In the genomic region with DNA sequence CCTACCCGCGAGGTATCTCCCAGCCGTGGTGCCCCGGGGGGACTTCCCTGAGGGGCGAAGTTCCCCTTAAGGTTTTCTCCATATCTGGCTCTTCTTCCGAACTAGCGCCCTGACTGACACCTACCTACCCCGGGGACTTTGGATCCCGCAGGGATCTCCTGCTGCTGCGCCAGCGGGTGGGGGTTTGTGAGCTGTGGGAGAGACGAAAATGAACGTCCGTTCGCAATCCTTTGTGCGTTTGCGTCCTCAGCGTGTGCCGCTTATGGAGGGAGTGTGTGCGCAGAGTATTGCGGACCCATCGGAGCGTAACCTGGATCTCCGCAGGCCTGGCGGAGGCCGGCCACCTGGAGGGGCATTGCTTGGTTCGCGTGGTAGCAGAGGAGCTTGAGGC, we compare ENCODE assay signal across 8 cellular contexts. TPM values are rescaled to one million over a fixed set of nuclear protein-coding genes. Genes with fewer than 3 reads are reported as not detected.
A peak's percentile ranks its signal among the peaks of the same experiment; 100 is the strongest.
DNase-seq lines count a peak whose midpoint lies in the region; ATAC-seq, FAIRE-seq and TF ChIP-seq lines count a peak whose summit lies in the region.

No MANE protein-coding gene starts in this region.

- in situ Hi-C loops in ACHN (cut with HindIII; ENCODE audit: low pct_ligation_motif_present, low pct_unique_long_range_greater_than_20kb, low sequenced_read_pairs) (no loop called here), K562 (cut with MboI) (no loop called here)

- H3K36me3 ChIP-seq in OCI-LY1 (ENCODE audit: insufficient read depth, low read length), result peaks cover 35% of the 10 kb centered on the region
- H3K36me3 ChIP-seq in K562 (ENCODE audit: control insufficient read depth, insufficient read depth, low read length), result peaks cover 62% of the 10 kb centered on the region
- H3K36me3 ChIP-seq in iPS-20b (ENCODE audit: insufficient read depth, low read depth, low read length), result peaks cover 66% of the 10 kb centered on the region
- peaks cover 0 to 10% (median 4%) of the 10 kb centered on the region in 3 donors for H3K36me3 ChIP-seq in skeletal muscle tissue (ENCODE audit: control insufficient read depth in 3 of 3, insufficient read depth in 3 of 3, low read length in 3 of 3)

- intact Hi-C loops in K562 (cut with micrococcal nuclease), result loop anchor here (5.0 kb wide), 1 partner anchor 92 kb away; no protein-coding TSS in a partner anchor

- WGBS in K562 (ENCODE audit: insufficient coverage, low coverage, missing lambda C conversion rate), result under 1% methylated on average over 26 of the region's 28 CpGs

- H3K4me3 ChIP-seq in OCI-LY1 (ENCODE audit: low read depth, low read length, poor library complexity, severe bottlenecking) (peak overlapping the region; percentile 85), K562 (peak overlapping the region; percentile 89), iPS-20b (ENCODE audit: low read length) (peak overlapping the region; percentile 100), skeletal muscle tissue (ENCODE audit: low read length in 3 of 3) (peak overlapping the region; percentile 84 to 98 (median 90))

- CTCF ChIA-PET in K562 (lab: Yijun Ruan, JAX; ENCODE audit: low intra/inter-chr PET ratio), result interaction anchor here (1.3 kb wide), 1 partner anchor 18 kb away, joined by 3 read pairs; no protein-coding TSS in a partner anchor

- TF ChIP-seq EP300 in K562 (IDR thresholded peaks at IDR 0.05; ENCODE audit: low read length), result no peak

- H3K79me2 ChIP-seq in OCI-LY1 (ENCODE audit: insufficient read depth, low read length) (peaks cover 45% of the 10 kb centered on the region), K562 (ENCODE audit: control insufficient read depth, insufficient read depth, low read length) (peaks cover 52% of the 10 kb centered on the region)

- ATAC-seq in GM18502 (IDR thresholded peaks at IDR 0.05; ENCODE audit: poor library complexity, unreplicated experiment), result peak; percentile 17
- peak; percentile 35 for ATAC-seq in HG03175 (IDR thresholded peaks at IDR 0.05; ENCODE audit: unreplicated experiment)
- ATAC-seq in K562, result peak; percentile 75

- no peak for FAIRE-seq in K562 (lab: Jason Lieb, UNC)

- POLR2A ChIA-PET in K562 (lab: Yijun Ruan, JAX), result interaction anchor here (0.6 to 2.1 kb wide), 5 partner anchors 10 to 96 kb away, joined by 3 to 6 read pairs (median 5); no protein-coding TSS in a partner anchor

- peak overlapping the region; percentile 81 for H3K27ac ChIP-seq in OCI-LY1 (ENCODE audit: low read depth, low read length, poor library complexity, severe bottlenecking)
- peak overlapping the region; percentile 91 for H3K27ac ChIP-seq in K562 (ENCODE audit: extremely low read depth, low read depth, low read length)
- peak overlapping the region; percentile 95 for H3K27ac ChIP-seq in iPS-20b (ENCODE audit: low read length)
- peak overlapping the region; percentile 76 for H3K27ac ChIP-seq in skeletal muscle tissue (ENCODE audit: low read depth, low read length)

- no peak for TF ChIP-seq POLR2A in K562 (conservative IDR thresholded peaks at IDR 0.05)

- no peaks in the 10 kb centered on the region for H3F3A ChIP-seq in OCI-LY1 (ENCODE audit: insufficient read depth, low read length)

- DNase-seq in ACHN (peak; percentile 33), K562 (ENCODE audit: extremely low read depth in 1 of 4, low spot score in 3 of 4) (peak in 1 of 4 experiments; percentile 57), cerebellar nuclear complex (lab: John Stamatoyannopoulos, UW) (no peak)

- H3K9me3 ChIP-seq in OCI-LY1 (ENCODE audit: low read length) (no peaks in the 10 kb centered on the region; the same call in 1 of the 2 replicates), K562 (replicated peaks; ENCODE audit: control insufficient read depth, insufficient read depth, low read depth, low read length) (no peaks in the 10 kb centered on the region), iPS-20b (ENCODE audit: insufficient read depth, low read depth, low read length) (no peaks in the 10 kb centered on the region), skeletal muscle tissue (ENCODE audit: control insufficient read depth in 3 of 3, low read length in 3 of 3) (no peaks in the 10 kb centered on the region)

- H3K9ac ChIP-seq in OCI-LY1 (ENCODE audit: low read length) (peak overlapping the region; percentile 97), K562 (ENCODE audit: insufficient read depth in 1 of 2, low read depth in 2 of 2, low read length in 2 of 2) (peak overlapping the region; percentile 92 to 99), iPS-20b (ENCODE audit: low read depth, low read length) (peak overlapping the region; percentile 99), skeletal muscle tissue (ENCODE audit: low read depth in 1 of 3, low read length in 3 of 3) (peak overlapping the region; percentile 84 to 94 (median 86))

- TSS peak; percentile 59 for BruUV-seq in K562 (replicated peaks; lab: Mats Ljungman, UMichigan)

- H3K4me1 ChIP-seq in OCI-LY1 (ENCODE audit: insufficient read depth, low read length, severe bottlenecking) (peaks cover 22% of the 10 kb centered on the region), K562 (replicated peaks in 1 of 2; ENCODE audit: control insufficient read depth in 2 of 2, insufficient read depth in 2 of 2, low read length in 2 of 2) (peaks cover 19 to 32% of the 10 kb centered on the region in 2 experiments), iPS-20b (ENCODE audit: insufficient read depth, low read length) (peaks cover 23% of the 10 kb centered on the region), skeletal muscle tissue (ENCODE audit: control insufficient read depth in 3 of 3, insufficient read depth in 3 of 3, low read length in 3 of 3) (peaks cover 4 to 29% (median 5%) of the 10 kb centered on the region in 3 donors)

- no peaks in the 10 kb centered on the region for H3K9me1 ChIP-seq in K562 (ENCODE audit: control insufficient read depth, insufficient read depth, low read length)

- H3K4me2 ChIP-seq in OCI-LY1 (ENCODE audit: low read length) (peak overlapping the region; percentile 89), K562 (ENCODE audit: insufficient read depth, low read length) (peak overlapping the region; percentile 87)

- no peaks in the 10 kb centered on the region for H3K27me3 ChIP-seq in OCI-LY1 (ENCODE audit: insufficient read depth, low read length)
- no peaks in the 10 kb centered on the region for H3K27me3 ChIP-seq in K562 (ENCODE audit: control insufficient read depth in 2 of 2, insufficient read depth in 2 of 2, low read length in 2 of 2)
- H3K27me3 ChIP-seq in iPS-20b (ENCODE audit: insufficient read depth, low read length), result no peaks in the 10 kb centered on the region
- no peaks in the 10 kb centered on the region for H3K27me3 ChIP-seq in skeletal muscle tissue (ENCODE audit: control insufficient read depth in 3 of 3, insufficient read depth in 3 of 3, low read length in 3 of 3)

- H4K20me1 ChIP-seq in OCI-LY1 (ENCODE audit: insufficient read depth, low read length), result no peaks in the 10 kb centered on the region
- H4K20me1 ChIP-seq in K562 (replicated peaks; ENCODE audit: control insufficient read depth, insufficient read depth, low read length), result no peaks in the 10 kb centered on the region

- TF ChIP-seq CTCF in OCI-LY1 (IDR thresholded peaks at IDR 0.05; ENCODE audit: low read length), result no peak
- no peak for TF ChIP-seq CTCF in K562 (IDR thresholded peaks at IDR 0.05 in 2 of 3, conservative IDR thresholded peaks at IDR 0.05 in 1 of 3; ENCODE audit: insufficient read depth in 2 of 3, low read depth in 1 of 3, low read length in 3 of 3)

- H3K9me2 ChIP-seq in OCI-LY1 (ENCODE audit: low read depth, low read length), result no peaks in the 10 kb centered on the region

- TF ChIP-seq RAD21 in K562 (CRISPR knock-in tag; conservative IDR thresholded peaks at IDR 0.05 in 1 of 2, IDR thresholded peaks at IDR 0.05 in 1 of 2), result no peak

- H2AFZ ChIP-seq in OCI-LY1 (ENCODE audit: low read length) (no peak overlapping the region), K562 (ENCODE audit: low read depth, low read length) (peak overlapping the region; percentile 92)

TF ChIP-seq in K562, 482 proteins besides CTCF, POLR2A, EP300 and RAD21 (continues in another document):
- peak in 1 of 3 experiments; percentile 17 for TF ChIP-seq YY1 (IDR thresholded peaks at IDR 0.05; ENCODE audit: borderline replicate concordance in 1 of 3, control insufficient read depth in 1 of 3, extremely low read depth in 1 of 3, insufficient read depth in 3 of 3, insufficient read length in 1 of 3, insufficient replicate concordance in 2 of 3, low read depth in 1 of 3, low read length in 2 of 3)
- TF ChIP-seq, protein P1, sequence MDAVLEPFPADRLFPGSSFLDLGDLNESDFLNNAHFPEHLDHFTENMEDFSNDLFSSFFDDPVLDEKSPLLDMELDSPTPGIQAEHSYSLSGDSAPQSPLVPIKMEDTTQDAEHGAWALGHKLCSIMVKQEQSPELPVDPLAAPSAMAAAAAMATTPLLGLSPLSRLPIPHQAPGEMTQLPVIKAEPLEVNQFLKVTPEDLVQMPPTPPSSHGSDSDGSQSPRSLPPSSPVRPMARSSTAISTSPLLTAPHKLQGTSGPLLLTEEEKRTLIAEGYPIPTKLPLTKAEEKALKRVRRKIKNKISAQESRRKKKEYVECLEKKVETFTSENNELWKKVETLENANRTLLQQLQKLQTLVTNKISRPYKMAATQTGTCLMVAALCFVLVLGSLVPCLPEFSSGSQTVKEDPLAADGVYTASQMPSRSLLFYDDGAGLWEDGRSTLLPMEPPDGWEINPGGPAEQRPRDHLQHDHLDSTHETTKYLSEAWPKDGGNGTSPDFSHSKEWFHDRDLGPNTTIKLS (IDR thresholded peaks at IDR 0.05; ENCODE audit: borderline replicate concordance, low read depth), result no peak

RNA-seq across cellular contexts. Expression of gene FBXO22, which starts 0.6 kb away (rescaled TPM):
- total RNA-seq in K562 (2011; cell fraction: chromatin; rRNA removed; ENCODE audit: low replicate concordance), result 64.2 and 108 TPM in 2 replicates
- 35.4 and 44.9 TPM in 2 replicates for total RNA-seq in K562 (2011; cell fraction: nucleolus; rRNA removed)
- total RNA-seq in K562 (2011; cell fraction: nucleoplasm; rRNA removed), result 59.8 and 82.0 TPM in 2 replicates
- total RNA-seq in K562 (2014; rRNA removed) (68.8 and 69.6 TPM in 2 replicates), K562 (2014; rRNA removed; fragmentation: Illumina TruSeq; extraction: Trizol) (75.5 and 81.7 TPM in 2 replicates), K562 (2015; rRNA removed; fragmentation: Illumina TruSeq; extraction: Trizol) (52.7 and 53.0 TPM in 2 replicates), K562 (2021) (81.4 and 85.9 TPM in 2 replicates), skeletal muscle tissue (9.9 TPM)
- polyA plus RNA-seq in K562 (2011; rRNA removed) (76.6 and 99.4 TPM in 2 replicates), K562 (2014; fragmentation: Illumina TruSeq; extraction: Trizol) (53.4 and 66.5 TPM in 2 replicates), K562 (2014; fragmentation: Nextera tagmentation; extraction: Ambion mirVana) (10 to 100 TPM; 24.4 to 31.0 TPM), K562 (2014; rRNA removed) (54.8 and 63.4 TPM in 2 replicates)
- 45.7 and 49.8 TPM in 2 replicates for polyA plus RNA-seq in K562 (2011; cell fraction: cytosol; rRNA removed)
- 61.1 and 62.7 TPM in 2 replicates for polyA plus RNA-seq in K562 (2011; cell fraction: nucleus; rRNA removed)
- polyA plus RNA-seq in K562 (2012), result 49.0 and 61.2 TPM in 2 replicates
- 74.7 and 82.1 TPM in 2 replicates for polyA minus RNA-seq in K562 (2011; rRNA and poly(A)+ RNA removed)
- 41.8 and 46.7 TPM in 2 replicates for polyA minus RNA-seq in K562 (2011; cell fraction: cytosol; rRNA and poly(A)+ RNA removed)
- 35.5 and 53.4 TPM in 2 replicates for polyA minus RNA-seq in K562 (2011; cell fraction: nucleus; rRNA and poly(A)+ RNA removed)

Comparison
In these comparisons a context has a peak if more than half of its experiments do, and no peak if none do; other contexts are left out.
1. ATAC-seq: peak in every context shown above with its lines; median percentile 75 in K562; 35 in HG03175; 17 in GM18502.